Comparison of ENCODE assay signal across 8 cellular contexts in genomic region chr16:10738231-10739077, GRCh38. TPM values are rescaled to one million over a fixed set of nuclear protein-coding genes. Genes with fewer than 3 reads are reported as not detected.
DNase-seq lines count a peak whose midpoint lies in the region; ATAC-seq, FAIRE-seq and TF ChIP-seq lines count a peak whose summit lies in the region.

No MANE protein-coding gene starts in this region.

- no peak for TF ChIP-seq RAD21 in A549 (conservative IDR thresholded peaks at IDR 0.05 in 1 of 2, IDR thresholded peaks at IDR 0.05 in 1 of 2)

- 0 out of 3 replicates have a peak, but pooled peaks cover 3% of the 10 kb centered on the region for H3K9me3 ChIP-seq in A549

- H3K4me3 ChIP-seq in A549 = no peak overlapping the region
- no peak overlapping the region for H3K4me3 ChIP-seq in astrocyte of the spinal cord (ENCODE audit: low read depth, low read length)

- WGBS in A549 (ENCODE audit: missing lambda C conversion rate) = 31% methylated on average over 12 of the region's 12 CpGs

- ATAC-seq in A549 (peak; percentile 37 to 65), GM18909 (IDR thresholded peaks at IDR 0.05; ENCODE audit: poor library complexity, unreplicated experiment) (peak; percentile 79), HG03060 (IDR thresholded peaks at IDR 0.05; ENCODE audit: low read depth, unreplicated experiment) (peak; percentile 48)

- in situ Hi-C loops in astrocyte of the spinal cord (cut with HindIII; ENCODE audit: low sequenced_read_pairs) = no loop called here

- peak; percentile 14 to 84 for DNase-seq in A549 (ENCODE audit: low read depth in 1 of 2, low spot score in 1 of 2)
- no peak for DNase-seq in RWPE1 (ENCODE audit: low spot score)
- peak; percentile 73 for DNase-seq in astrocyte of the spinal cord (ENCODE audit: low read depth, low spot score)
- peak; percentile 91 for DNase-seq in kidney tubule cell (ENCODE audit: low spot score)
- DNase-seq in stimulated activated CD8-positive, alpha-beta memory T cell treated with anti-CD3 and anti-CD28 coated beads, Interleukin-2, amount 100 ng/mL, for 48 hours (ENCODE audit: low read depth in 2 of 2) = peak; percentile 37 to 41
- DNase-seq in GDM1 (lab: John Stamatoyannopoulos, UW) = no peak

- POLR2A ChIA-PET in A549 (lab: Yijun Ruan, JAX) = interaction anchor here (0.7 kb wide), 1 partner anchor 229 kb away, joined by 3 read pairs; no protein-coding TSS in a partner anchor
- POLR2A ChIA-PET in RWPE1 (lab: Yijun Ruan, JAX; ENCODE audit: low non-redundant PET) = interaction anchor here (0.6 kb wide), 1 partner anchor 226 kb away, joined by 8 read pairs; no protein-coding TSS in a partner anchor

- H3K27ac ChIP-seq in A549 (peak overlapping the region; percentile 59 to 87), RWPE1 (peak overlapping the region; percentile 47)

- CTCF ChIA-PET in A549 (lab: Yijun Ruan, JAX) = interaction anchor here (0.6 to 7.4 kb wide), 17 partner anchors 8 to 481 kb away, joined by 3 to 198 read pairs (median 5); partner anchors contain the start of gene EMP2
- CTCF ChIA-PET in RWPE1 (lab: Yijun Ruan, JAX) = interaction anchor here (0.6 to 3.2 kb wide), 4 partner anchors 148 to 224 kb away, joined by 3 to 21 read pairs (median 4); no protein-coding TSS in a partner anchor

- no peak for FAIRE-seq in A549 (lab: Jason Lieb, UNC)

- peaks cover 33% of the 10 kb centered on the region for H3K4me1 ChIP-seq in A549

- peak overlapping the region; percentile 45 for H3K4me2 ChIP-seq in A549

- no peak for TF ChIP-seq POLR2A in A549 (IDR thresholded peaks at IDR 0.05; ENCODE audit: low read length)

- TF ChIP-seq EP300 in A549 (IDR thresholded peaks at IDR 0.05) = no peak

- TF ChIP-seq CTCF in A549 (IDR thresholded peaks at IDR 0.05) = no peak
- no peak for TF ChIP-seq CTCF in RWPE1 (conservative IDR thresholded peaks at IDR 0.05; ENCODE audit: low read depth)
- no peak for TF ChIP-seq CTCF in astrocyte of the spinal cord (IDR thresholded peaks at IDR 0.05; ENCODE audit: low read depth, low read length)

TF ChIP-seq in A549, 52 proteins besides CTCF, POLR2A, EP300 and RAD21:
- peak; percentile 70 for TF ChIP-seq ZFP36 (IDR thresholded peaks at IDR 0.05; ENCODE audit: borderline replicate concordance, partially characterized antibody)
- no peak for TF ChIP-seq E2F6 (IDR thresholded peaks at IDR 0.05; ENCODE audit: borderline replicate concordance, low read depth)
- TF ChIP-seq FOSL2 (IDR thresholded peaks at IDR 0.05) = peak; percentile 64
- peak; percentile 95 for TF ChIP-seq FOSL2 (CRISPR knock-in tag; IDR thresholded peaks at IDR 0.05)
- TF ChIP-seq JUNB (IDR thresholded peaks at IDR 0.05) = peak; percentile 43; the same call in 1 of the 2 replicates
- no peak for TF ChIP-seq PBX3 (IDR thresholded peaks at IDR 0.05)
- TF ChIP-seq MYC (IDR thresholded peaks at IDR 0.05; ENCODE audit: borderline replicate concordance, low read length) = no peak

RNA-seq across cellular contexts. Expression of gene NUBP1, which starts 5.2 kb away (rescaled TPM):
- polyA plus RNA-seq in A549 (2011; rRNA removed) (33.9 and 34.1 TPM in 2 replicates), A549 (2017; fragmentation: RNase III; extraction: RNeasy Plus Mini Kit Qiagen cat#74134 plus additional on column Dnase treatment) (49.9 to 56.0 TPM (median 53.4 TPM) in 3 replicates)
- polyA plus RNA-seq in A549 (2012; cell fraction: cytosol; rRNA removed) = 54.2 and 58.5 TPM in 2 replicates
- 32.3 and 36.8 TPM in 2 replicates for polyA plus RNA-seq in A549 (2012; cell fraction: nucleus; rRNA removed)
- 11.3 and 19.2 TPM in 2 replicates for polyA minus RNA-seq in A549 (2011; rRNA and poly(A)+ RNA removed)

RNA-seq across cellular contexts. Expression of gene TEKT5, which starts 43.7 kb away (rescaled TPM):
- 0.12 and 0.14 TPM in 2 replicates for polyA plus RNA-seq in A549 (2011; rRNA removed)
- polyA plus RNA-seq in A549 (2012; cell fraction: cytosol; rRNA removed) = 0.03 and 0.05 TPM in 2 replicates
- 0.10 and 0.16 TPM in 2 replicates for polyA plus RNA-seq in A549 (2012; cell fraction: nucleus; rRNA removed)
- 0.09 TPM in 1 of 3 replicates, not detected in the others for polyA plus RNA-seq in A549 (2017; fragmentation: RNase III; extraction: RNeasy Plus Mini Kit Qiagen cat#74134 plus additional on column Dnase treatment)
- 0.24 and 0.58 TPM in 2 replicates for polyA minus RNA-seq in A549 (2011; rRNA and poly(A)+ RNA removed)

Comparison
In these comparisons a context has a peak if more than half of its experiments do, and no peak if none do; other contexts are left out.
1. DNase-seq: peak in A549 (2 of 2), astrocyte of the spinal cord (single experiment), kidney tubule cell (single experiment) and stimulated activated CD8-positive, alpha-beta memory T cell treated with anti-CD3 and anti-CD28 coated beads, Interleukin-2, amount 100 ng/mL, for 48 hours (2 of 2); none in RWPE1 (single experiment) and GDM1 (single experiment).
2. Peak in every context shown above with its lines, with median percentiles within 50 percentile points of each other: ATAC-seq.